Comparison of ENCODE assay signal across 1 cellular context in the genomic region with DNA sequence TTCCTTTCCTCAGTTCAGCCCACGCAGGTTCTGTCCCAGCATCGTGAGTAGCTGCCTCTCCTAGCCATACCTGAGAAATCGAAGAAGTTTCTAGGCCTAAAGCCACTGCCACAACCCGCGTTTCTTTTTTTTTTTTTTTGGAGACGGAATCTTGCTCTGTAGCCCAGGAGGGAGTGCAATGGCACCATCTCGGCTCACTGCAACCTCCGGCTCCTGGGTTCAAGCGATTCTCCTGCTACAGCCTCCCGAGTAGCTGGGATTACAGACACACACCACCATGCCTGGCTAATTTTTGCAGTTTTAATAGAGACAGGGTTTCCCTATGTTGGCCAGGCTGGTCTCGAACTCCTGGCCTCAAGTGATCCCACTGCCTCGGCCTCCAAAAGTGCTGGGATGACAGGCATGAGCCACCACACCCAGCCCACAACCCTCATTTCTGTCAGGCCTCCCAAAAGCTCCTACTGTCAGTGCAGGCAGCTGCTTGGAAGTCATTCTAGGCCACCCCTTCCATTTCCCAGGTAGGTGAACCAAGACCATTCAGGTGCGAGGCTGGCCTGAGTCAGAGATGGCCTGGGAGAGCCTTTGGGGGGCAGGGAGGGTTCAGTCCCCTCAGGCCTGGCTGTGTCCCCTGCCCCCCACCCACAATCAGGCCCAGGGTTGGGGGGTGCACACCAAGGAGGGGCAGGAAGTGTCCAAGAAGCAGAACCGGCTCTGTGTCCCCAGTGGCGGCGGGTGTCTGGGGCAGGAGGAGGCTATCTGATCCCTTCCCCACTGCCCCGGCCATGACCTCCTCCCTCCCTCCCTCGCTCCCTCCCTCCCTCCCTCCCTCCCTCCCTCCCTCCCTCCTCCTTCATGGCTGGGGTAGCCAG.
TF ChIP-seq lines count a peak whose summit lies in the region.

No MANE protein-coding gene starts in this region.

TF ChIP-seq in K562, 482 proteins besides CTCF, POLR2A, EP300 and RAD21 (continued from another document and continues in another):
- TF ChIP-seq, protein P1, sequence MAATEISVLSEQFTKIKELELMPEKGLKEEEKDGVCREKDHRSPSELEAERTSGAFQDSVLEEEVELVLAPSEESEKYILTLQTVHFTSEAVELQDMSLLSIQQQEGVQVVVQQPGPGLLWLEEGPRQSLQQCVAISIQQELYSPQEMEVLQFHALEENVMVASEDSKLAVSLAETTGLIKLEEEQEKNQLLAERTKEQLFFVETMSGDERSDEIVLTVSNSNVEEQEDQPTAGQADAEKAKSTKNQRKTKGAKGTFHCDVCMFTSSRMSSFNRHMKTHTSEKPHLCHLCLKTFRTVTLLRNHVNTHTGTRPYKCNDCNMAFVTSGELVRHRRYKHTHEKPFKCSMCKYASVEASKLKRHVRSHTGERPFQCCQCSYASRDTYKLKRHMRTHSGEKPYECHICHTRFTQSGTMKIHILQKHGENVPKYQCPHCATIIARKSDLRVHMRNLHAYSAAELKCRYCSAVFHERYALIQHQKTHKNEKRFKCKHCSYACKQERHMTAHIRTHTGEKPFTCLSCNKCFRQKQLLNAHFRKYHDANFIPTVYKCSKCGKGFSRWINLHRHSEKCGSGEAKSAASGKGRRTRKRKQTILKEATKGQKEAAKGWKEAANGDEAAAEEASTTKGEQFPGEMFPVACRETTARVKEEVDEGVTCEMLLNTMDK (IDR thresholded peaks at IDR 0.05; ENCODE audit: borderline replicate concordance, insufficient read depth, low read depth, low read length, poor library complexity, severe bottlenecking): no peak
- TF ChIP-seq PTRF (tag; IDR thresholded peaks at IDR 0.05): no peak
- TF ChIP-seq, protein P2, sequence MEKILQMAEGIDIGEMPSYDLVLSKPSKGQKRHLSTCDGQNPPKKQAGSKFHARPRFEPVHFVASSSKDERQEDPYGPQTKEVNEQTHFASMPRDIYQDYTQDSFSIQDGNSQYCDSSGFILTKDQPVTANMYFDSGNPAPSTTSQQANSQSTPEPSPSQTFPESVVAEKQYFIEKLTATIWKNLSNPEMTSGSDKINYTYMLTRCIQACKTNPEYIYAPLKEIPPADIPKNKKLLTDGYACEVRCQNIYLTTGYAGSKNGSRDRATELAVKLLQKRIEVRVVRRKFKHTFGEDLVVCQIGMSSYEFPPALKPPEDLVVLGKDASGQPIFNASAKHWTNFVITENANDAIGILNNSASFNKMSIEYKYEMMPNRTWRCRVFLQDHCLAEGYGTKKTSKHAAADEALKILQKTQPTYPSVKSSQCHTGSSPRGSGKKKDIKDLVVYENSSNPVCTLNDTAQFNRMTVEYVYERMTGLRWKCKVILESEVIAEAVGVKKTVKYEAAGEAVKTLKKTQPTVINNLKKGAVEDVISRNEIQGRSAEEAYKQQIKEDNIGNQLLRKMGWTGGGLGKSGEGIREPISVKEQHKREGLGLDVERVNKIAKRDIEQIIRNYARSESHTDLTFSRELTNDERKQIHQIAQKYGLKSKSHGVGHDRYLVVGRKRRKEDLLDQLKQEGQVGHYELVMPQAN (IDR thresholded peaks at IDR 0.05; ENCODE audit: borderline replicate concordance): no peak
- TF ChIP-seq ZKSCAN8 (CRISPR knock-in tag; IDR thresholded peaks at IDR 0.05): 0 out of 2 replicates have a peak, but pooled peaks have one; percentile 18
- no peak for TF ChIP-seq CXXC5 (CRISPR knock-in tag; IDR thresholded peaks at IDR 0.05)
- no peak for TF ChIP-seq DMBX1 (CRISPR knock-in tag; IDR thresholded peaks at IDR 0.05; ENCODE audit: borderline replicate concordance)
- no peak for TF ChIP-seq NR2C1 (IDR thresholded peaks at IDR 0.05)
- TF ChIP-seq NR2C1 (tag; IDR thresholded peaks at IDR 0.05): 0 out of 2 replicates have a peak, but pooled peaks have one; percentile 22
- TF ChIP-seq ATF7 (IDR thresholded peaks at IDR 0.05): no peak
- TF ChIP-seq, protein P3, sequence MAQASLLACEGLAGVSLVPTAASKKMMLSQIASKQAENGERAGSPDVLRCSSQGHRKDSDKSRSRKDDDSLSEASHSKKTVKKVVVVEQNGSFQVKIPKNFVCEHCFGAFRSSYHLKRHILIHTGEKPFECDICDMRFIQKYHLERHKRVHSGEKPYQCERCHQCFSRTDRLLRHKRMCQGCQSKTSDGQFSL (CRISPR knock-in tag; IDR thresholded peaks at IDR 0.05): peak; percentile 94
- TF ChIP-seq, protein P3 (tag; IDR thresholded peaks at IDR 0.05): peak in 1 of 2 experiments; percentile 83; a peak in 2 of 4 replicates
- TF ChIP-seq HNRNPK (IDR thresholded peaks at IDR 0.05; ENCODE audit: low read depth, low read length, poor library complexity, severe bottlenecking): peak; percentile 77
- no peak for TF ChIP-seq FOSL1 (tag; conservative IDR thresholded peaks at IDR 0.05)
- TF ChIP-seq, protein P4, sequence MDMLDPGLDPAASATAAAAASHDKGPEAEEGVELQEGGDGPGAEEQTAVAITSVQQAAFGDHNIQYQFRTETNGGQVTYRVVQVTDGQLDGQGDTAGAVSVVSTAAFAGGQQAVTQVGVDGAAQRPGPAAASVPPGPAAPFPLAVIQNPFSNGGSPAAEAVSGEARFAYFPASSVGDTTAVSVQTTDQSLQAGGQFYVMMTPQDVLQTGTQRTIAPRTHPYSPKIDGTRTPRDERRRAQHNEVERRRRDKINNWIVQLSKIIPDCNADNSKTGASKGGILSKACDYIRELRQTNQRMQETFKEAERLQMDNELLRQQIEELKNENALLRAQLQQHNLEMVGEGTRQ (CRISPR knock-in tag; IDR thresholded peaks at IDR 0.05): no peak
- no peak; the same call in 1 of the 2 replicates for TF ChIP-seq SMAD4 (CRISPR knock-in tag; conservative IDR thresholded peaks at IDR 0.05)
- no peak for TF ChIP-seq TCF7 (IDR thresholded peaks at IDR 0.05; ENCODE audit: borderline replicate concordance)
- no peak for TF ChIP-seq GATA2 (CRISPR knock-in tag; IDR thresholded peaks at IDR 0.05)
- no peak for TF ChIP-seq TAF9B (IDR thresholded peaks at IDR 0.05; ENCODE audit: partially characterized antibody)
- TF ChIP-seq ZNF436 (CRISPR knock-in tag; IDR thresholded peaks at IDR 0.05): no peak
- no peak for TF ChIP-seq ZNF695 (CRISPR knock-in tag; IDR thresholded peaks at IDR 0.05)
- TF ChIP-seq, protein P5, sequence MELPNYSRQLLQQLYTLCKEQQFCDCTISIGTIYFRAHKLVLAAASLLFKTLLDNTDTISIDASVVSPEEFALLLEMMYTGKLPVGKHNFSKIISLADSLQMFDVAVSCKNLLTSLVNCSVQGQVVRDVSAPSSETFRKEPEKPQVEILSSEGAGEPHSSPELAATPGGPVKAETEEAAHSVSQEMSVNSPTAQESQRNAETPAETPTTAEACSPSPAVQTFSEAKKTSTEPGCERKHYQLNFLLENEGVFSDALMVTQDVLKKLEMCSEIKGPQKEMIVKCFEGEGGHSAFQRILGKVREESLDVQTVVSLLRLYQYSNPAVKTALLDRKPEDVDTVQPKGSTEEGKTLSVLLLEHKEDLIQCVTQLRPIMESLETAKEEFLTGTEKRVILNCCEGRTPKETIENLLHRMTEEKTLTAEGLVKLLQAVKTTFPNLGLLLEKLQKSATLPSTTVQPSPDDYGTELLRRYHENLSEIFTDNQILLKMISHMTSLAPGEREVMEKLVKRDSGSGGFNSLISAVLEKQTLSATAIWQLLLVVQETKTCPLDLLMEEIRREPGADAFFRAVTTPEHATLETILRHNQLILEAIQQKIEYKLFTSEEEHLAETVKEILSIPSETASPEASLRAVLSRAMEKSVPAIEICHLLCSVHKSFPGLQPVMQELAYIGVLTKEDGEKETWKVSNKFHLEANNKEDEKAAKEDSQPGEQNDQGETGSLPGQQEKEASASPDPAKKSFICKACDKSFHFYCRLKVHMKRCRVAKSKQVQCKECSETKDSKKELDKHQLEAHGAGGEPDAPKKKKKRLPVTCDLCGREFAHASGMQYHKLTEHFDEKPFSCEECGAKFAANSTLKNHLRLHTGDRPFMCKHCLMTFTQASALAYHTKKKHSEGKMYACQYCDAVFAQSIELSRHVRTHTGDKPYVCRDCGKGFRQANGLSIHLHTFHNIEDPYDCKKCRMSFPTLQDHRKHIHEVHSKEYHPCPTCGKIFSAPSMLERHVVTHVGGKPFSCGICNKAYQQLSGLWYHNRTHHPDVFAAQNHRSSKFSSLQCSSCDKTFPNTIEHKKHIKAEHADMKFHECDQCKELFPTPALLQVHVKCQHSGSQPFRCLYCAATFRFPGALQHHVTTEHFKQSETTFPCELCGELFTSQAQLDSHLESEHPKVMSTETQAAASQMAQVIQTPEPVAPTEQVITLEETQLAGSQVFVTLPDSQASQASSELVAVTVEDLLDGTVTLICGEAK (IDR thresholded peaks at IDR 0.05): 0 out of 2 replicates have a peak, but pooled peaks have one; percentile 21
- TF ChIP-seq, protein P5 (CRISPR knock-in tag; IDR thresholded peaks at IDR 0.05): no peak
- TF ChIP-seq WHSC1 (IDR thresholded peaks at IDR 0.05; ENCODE audit: low read length): no peak
- TF ChIP-seq ETV5 (CRISPR knock-in tag; IDR thresholded peaks at IDR 0.05; ENCODE audit: low read depth): 0 out of 2 replicates have a peak, but pooled peaks have one; percentile 31
- TF ChIP-seq, protein P6, sequence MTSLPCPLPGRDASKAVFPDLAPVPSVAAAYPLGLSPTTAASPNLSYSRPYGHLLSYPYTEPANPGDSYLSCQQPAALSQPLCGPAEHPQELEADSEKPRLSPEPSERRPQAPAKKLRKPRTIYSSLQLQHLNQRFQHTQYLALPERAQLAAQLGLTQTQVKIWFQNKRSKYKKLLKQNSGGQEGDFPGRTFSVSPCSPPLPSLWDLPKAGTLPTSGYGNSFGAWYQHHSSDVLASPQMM (CRISPR knock-in tag; IDR thresholded peaks at IDR 0.05): no peak
- TF ChIP-seq ZBTB8A (IDR thresholded peaks at IDR 0.05; ENCODE audit: partially characterized antibody): no peak
- no peak for TF ChIP-seq ZNF274 (IDR thresholded peaks at IDR 0.05; ENCODE audit: borderline replicate concordance, low read depth, low read length)
- TF ChIP-seq, protein P7, sequence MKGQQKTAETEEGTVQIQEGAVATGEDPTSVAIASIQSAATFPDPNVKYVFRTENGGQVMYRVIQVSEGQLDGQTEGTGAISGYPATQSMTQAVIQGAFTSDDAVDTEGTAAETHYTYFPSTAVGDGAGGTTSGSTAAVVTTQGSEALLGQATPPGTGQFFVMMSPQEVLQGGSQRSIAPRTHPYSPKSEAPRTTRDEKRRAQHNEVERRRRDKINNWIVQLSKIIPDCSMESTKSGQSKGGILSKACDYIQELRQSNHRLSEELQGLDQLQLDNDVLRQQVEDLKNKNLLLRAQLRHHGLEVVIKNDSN (CRISPR knock-in tag; IDR thresholded peaks at IDR 0.05): no peak
- TF ChIP-seq NR2C2 (CRISPR knock-in tag; IDR thresholded peaks at IDR 0.05): no peak
- TF ChIP-seq NR2C2 (tag; IDR thresholded peaks at IDR 0.05): no peak; the same call in 1 of the 2 replicates
- TF ChIP-seq, protein P8, sequence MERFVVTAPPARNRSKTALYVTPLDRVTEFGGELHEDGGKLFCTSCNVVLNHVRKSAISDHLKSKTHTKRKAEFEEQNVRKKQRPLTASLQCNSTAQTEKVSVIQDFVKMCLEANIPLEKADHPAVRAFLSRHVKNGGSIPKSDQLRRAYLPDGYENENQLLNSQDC (CRISPR knock-in tag; IDR thresholded peaks at IDR 0.05): no peak
- TF ChIP-seq YY1 (IDR thresholded peaks at IDR 0.05; ENCODE audit: borderline replicate concordance in 1 of 3, control insufficient read depth in 1 of 3, extremely low read depth in 1 of 3, insufficient read depth in 3 of 3, insufficient read length in 1 of 3, insufficient replicate concordance in 2 of 3, low read depth in 1 of 3, low read length in 2 of 3): no peak
- TF ChIP-seq, protein P9, sequence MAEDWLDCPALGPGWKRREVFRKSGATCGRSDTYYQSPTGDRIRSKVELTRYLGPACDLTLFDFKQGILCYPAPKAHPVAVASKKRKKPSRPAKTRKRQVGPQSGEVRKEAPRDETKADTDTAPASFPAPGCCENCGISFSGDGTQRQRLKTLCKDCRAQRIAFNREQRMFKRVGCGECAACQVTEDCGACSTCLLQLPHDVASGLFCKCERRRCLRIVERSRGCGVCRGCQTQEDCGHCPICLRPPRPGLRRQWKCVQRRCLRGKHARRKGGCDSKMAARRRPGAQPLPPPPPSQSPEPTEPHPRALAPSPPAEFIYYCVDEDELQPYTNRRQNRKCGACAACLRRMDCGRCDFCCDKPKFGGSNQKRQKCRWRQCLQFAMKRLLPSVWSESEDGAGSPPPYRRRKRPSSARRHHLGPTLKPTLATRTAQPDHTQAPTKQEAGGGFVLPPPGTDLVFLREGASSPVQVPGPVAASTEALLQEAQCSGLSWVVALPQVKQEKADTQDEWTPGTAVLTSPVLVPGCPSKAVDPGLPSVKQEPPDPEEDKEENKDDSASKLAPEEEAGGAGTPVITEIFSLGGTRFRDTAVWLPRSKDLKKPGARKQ (CRISPR knock-in tag; IDR thresholded peaks at IDR 0.05): no peak
- no peak for TF ChIP-seq ZNF79 (CRISPR knock-in tag; IDR thresholded peaks at IDR 0.05; ENCODE audit: low read depth)
- TF ChIP-seq ZFP1 (CRISPR knock-in tag; IDR thresholded peaks at IDR 0.05): no peak
- TF ChIP-seq, protein P10, sequence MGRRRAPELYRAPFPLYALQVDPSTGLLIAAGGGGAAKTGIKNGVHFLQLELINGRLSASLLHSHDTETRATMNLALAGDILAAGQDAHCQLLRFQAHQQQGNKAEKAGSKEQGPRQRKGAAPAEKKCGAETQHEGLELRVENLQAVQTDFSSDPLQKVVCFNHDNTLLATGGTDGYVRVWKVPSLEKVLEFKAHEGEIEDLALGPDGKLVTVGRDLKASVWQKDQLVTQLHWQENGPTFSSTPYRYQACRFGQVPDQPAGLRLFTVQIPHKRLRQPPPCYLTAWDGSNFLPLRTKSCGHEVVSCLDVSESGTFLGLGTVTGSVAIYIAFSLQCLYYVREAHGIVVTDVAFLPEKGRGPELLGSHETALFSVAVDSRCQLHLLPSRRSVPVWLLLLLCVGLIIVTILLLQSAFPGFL (CRISPR knock-in tag; IDR thresholded peaks at IDR 0.05): no peak
- TF ChIP-seq U2AF2 (optimal IDR thresholded peaks at IDR 0.05; ENCODE audit: low read depth, low read length): no peak
